ENCODE assay signal across 14 cellular contexts in the genomic region with DNA sequence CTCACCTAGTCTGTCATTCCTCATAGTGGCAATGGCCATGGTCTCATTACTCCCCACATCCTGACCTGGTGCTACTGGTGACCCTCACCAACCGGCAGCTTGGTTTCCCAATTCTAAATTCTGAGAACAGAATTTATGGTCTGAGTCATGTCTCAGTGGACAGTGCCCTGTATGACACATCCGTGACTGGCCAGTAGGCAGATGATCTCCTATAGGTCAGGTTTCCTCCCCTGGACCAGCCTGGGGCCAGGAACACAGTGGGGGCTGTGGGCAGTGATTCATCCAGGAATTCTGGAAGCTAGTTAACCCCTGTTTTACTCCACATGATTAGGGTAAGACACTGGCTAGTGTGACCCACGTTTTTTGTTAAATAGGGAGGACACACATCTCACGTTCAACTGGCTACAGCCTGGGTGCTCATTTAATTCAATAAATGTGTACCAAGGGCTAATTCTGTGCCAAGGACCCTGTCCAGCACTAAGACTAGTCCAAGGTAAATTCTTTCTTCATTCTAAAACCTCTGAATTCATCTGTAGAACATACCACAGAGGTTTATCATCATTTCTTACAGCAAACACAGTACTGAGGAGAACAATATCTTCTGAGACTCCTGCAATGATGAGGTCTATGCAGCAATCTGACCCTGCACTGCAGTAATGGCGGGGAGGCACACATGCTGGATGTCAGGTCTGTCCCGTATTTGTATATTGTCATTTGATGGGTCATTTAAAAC.
DNase-seq lines count a peak whose midpoint lies in the region; ATAC-seq and TF ChIP-seq lines count a peak whose summit lies in the region.
"Had no signal": no experiment of that assay in that cellular context is flagged by ENCODE, and none has a peak within 500 bp of the region (broad histone marks: within the 10 kb centered on the region; RNA-seq: fewer than 3 reads in every experiment).

No MANE protein-coding gene starts in this region.

- H3K4me1 Mint-ChIP-seq in activated T-cell treated with anti-CD3 and anti-CD28 coated beads, Interleukin-2, amount 50 U/mL, for 72 hours (ENCODE audit: low read depth) = no peaks in the 10 kb centered on the region
- H3K4me1 Mint-ChIP-seq: activated naive CD4-positive, alpha-beta T cell treated with anti-CD3 and anti-CD28 coated beads, Interleukin-2, amount 50 U/mL, for 24 hours had no signal

- no peaks in the 10 kb centered on the region for H3K27me3 ChIP-seq in brain microvascular endothelial cell (replicated peaks)
- H3K27me3 ChIP-seq: BLaER1 treated with 17β-estradiol and CSF1 and Interleukin-3, amounts not matched to agents 10 nM and 100 nM; thyroid gland had no signal

- in situ Hi-C loops in brain microvascular endothelial cell (cut with HindIII; ENCODE audit: low pct_ligation_motif_present, low sequenced_read_pairs) = no loop called here

- H3K27ac Mint-ChIP-seq in activated T-cell treated with anti-CD3 and anti-CD28 coated beads, Interleukin-2, amount 50 U/mL, for 72 hours = no peak overlapping the region
- H3K27ac Mint-ChIP-seq: activated CD4-positive, alpha-beta memory T cell treated with anti-CD3 and anti-CD28 coated beads for 36 hours; activated naive CD4-positive, alpha-beta T cell treated with anti-CD3 and anti-CD28 coated beads, Interleukin-2, amount 50 U/mL, for 24 hours had no signal

- no peaks in the 10 kb centered on the region for H3K27me3 Mint-ChIP-seq in activated T-cell treated with anti-CD3 and anti-CD28 coated beads, Interleukin-2, amount 50 U/mL, for 72 hours (ENCODE audit: low read depth)
- H3K27me3 Mint-ChIP-seq: activated CD4-positive, alpha-beta memory T cell treated with anti-CD3 and anti-CD28 coated beads for 36 hours; activated naive CD4-positive, alpha-beta T cell treated with anti-CD3 and anti-CD28 coated beads, Interleukin-2, amount 50 U/mL, for 24 hours had no signal

- no peak overlapping the region for H3K27ac ChIP-seq in brain microvascular endothelial cell
- H3K27ac ChIP-seq: BLaER1 treated with 17β-estradiol and CSF1 and Interleukin-3, amounts not matched to agents 10 nM and 100 nM; pancreas; thyroid gland had no signal

- H3K9me3 Mint-ChIP-seq in activated T-cell treated with anti-CD3 and anti-CD28 coated beads, Interleukin-2, amount 50 U/mL, for 72 hours = peaks cover 7 to 9% of the 10 kb centered on the region in 2 donors
- H3K9me3 Mint-ChIP-seq: activated naive CD4-positive, alpha-beta T cell treated with anti-CD3 and anti-CD28 coated beads, Interleukin-2, amount 50 U/mL, for 24 hours had no signal

- DNase-seq in AG08396 (ENCODE audit: low spot score) (peak; percentile 84), LHCN-M2 (ENCODE audit: low read depth) (peak; percentile 99), brain microvascular endothelial cell (peak; percentile 83), kidney tubule cell (ENCODE audit: low spot score) (peak; percentile 94), NCI-H2227 (lab: John Stamatoyannopoulos, UW; ENCODE audit: unreplicated experiment) (no peak), NOMO-1 (lab: John Stamatoyannopoulos, UW; ENCODE audit: unreplicated experiment in 2 of 2) (no peak)
- DNase-seq in activated T-cell treated with anti-CD3 and anti-CD28 coated beads, Interleukin-2, amount 50 U/mL, for 72 hours = no peak
- DNase-seq: activated CD4-positive, alpha-beta memory T cell treated with anti-CD3 and anti-CD28 coated beads for 36 hours; effector memory CD4-positive, alpha-beta T cell; pancreas; thyroid gland had no signal

- H3K4me3 Mint-ChIP-seq in activated T-cell treated with anti-CD3 and anti-CD28 coated beads, Interleukin-2, amount 50 U/mL, for 72 hours = no peak overlapping the region
- H3K4me3 Mint-ChIP-seq: activated CD4-positive, alpha-beta memory T cell treated with anti-CD3 and anti-CD28 coated beads for 36 hours; activated naive CD4-positive, alpha-beta T cell treated with anti-CD3 and anti-CD28 coated beads, Interleukin-2, amount 50 U/mL, for 24 hours had no signal

- no peak for TF ChIP-seq CTCF in brain microvascular endothelial cell (IDR thresholded peaks at IDR 0.05; ENCODE audit: low read depth, low read length, missing control alignments)

- no peaks in the 10 kb centered on the region for H3K36me3 ChIP-seq in brain microvascular endothelial cell (replicated peaks)
- H3K36me3 ChIP-seq: BLaER1 treated with 17β-estradiol and CSF1 and Interleukin-3, amounts not matched to agents 10 nM and 100 nM; pancreas; thyroid gland had no signal

- ATAC-seq in HG03342 (IDR thresholded peaks at IDR 0.05; ENCODE audit: unreplicated experiment) = no peak
- no peak for ATAC-seq in activated T-cell treated with anti-CD3 and anti-CD28 coated beads, Interleukin-2, amount 50 U/mL, for 72 hours (replicated peaks in 1 of 2)
- ATAC-seq: pancreas had no signal

- no peak overlapping the region for H3K4me3 ChIP-seq in brain microvascular endothelial cell (ENCODE audit: low read depth, low read length)
- H3K4me3 ChIP-seq: BLaER1 treated with 17β-estradiol and CSF1 and Interleukin-3, amounts not matched to agents 10 nM and 100 nM; pancreas; thyroid gland had no signal

- peaks cover 0 to 1% of the 10 kb centered on the region in 2 donors for H3K36me3 Mint-ChIP-seq in activated T-cell treated with anti-CD3 and anti-CD28 coated beads, Interleukin-2, amount 50 U/mL, for 72 hours (ENCODE audit: insufficient read depth in 2 of 2)
- H3K36me3 Mint-ChIP-seq: activated CD4-positive, alpha-beta memory T cell treated with anti-CD3 and anti-CD28 coated beads for 36 hours; activated naive CD4-positive, alpha-beta T cell treated with anti-CD3 and anti-CD28 coated beads, Interleukin-2, amount 50 U/mL, for 24 hours had no signal

Comparison
In these comparisons a context has a peak if more than half of its experiments do, and no peak if none do; other contexts are left out.
1. DNase-seq: peak in AG08396 (single experiment), LHCN-M2 (single experiment), brain microvascular endothelial cell (single experiment) and kidney tubule cell (single experiment); none in NCI-H2227 (single experiment), NOMO-1 (0 of 2) and activated T-cell treated with anti-CD3 and anti-CD28 coated beads, Interleukin-2, amount 50 U/mL, for 72 hours (0 of 2).